In genomic region chr4:142236268-142236667, GRCh38 we compare ENCODE assay signal across 26 cellular contexts.
"Had no signal": no experiment of that assay in that cellular context is flagged by ENCODE, and none has a peak within 500 bp of the region (broad histone marks: within the 10 kb centered on the region; RNA-seq: fewer than 3 reads in every experiment).

No MANE protein-coding gene starts in this region.

- ATAC-seq: activated naive CD4-positive, alpha-beta T cell treated with anti-CD3 and anti-CD28 coated beads, Interleukin-2, amount 50 U/mL, for 72 hours; body of pancreas; gastrocnemius medialis; left ventricle myocardium superior; mucosa of descending colon; right cardiac atrium; stimulated activated naive CD8-positive, alpha-beta T cell treated with anti-CD3 and anti-CD28 coated beads, Interleukin-15, Interleukin-2, amounts not matched to agents 100 U/mL and 50 U/mL, for 24 hours had no signal

- H3K27ac Mint-ChIP-seq: activated CD4-positive, alpha-beta T cell treated with anti-CD3 and anti-CD28 coated beads, Interleukin-2, amount 10 ng/mL, durations not matched to agents 24 days and 14 days; endodermal cell; naive B cell; neural progenitor cell; progenitor cell of endocrine pancreas had no signal

- H3K9me3 ChIP-seq: body of pancreas, gastrocnemius medialis, mucosa of descending colon, tibial artery had no signal

- H3K9ac ChIP-seq: neural progenitor cell had no signal

- H3K27me3 Mint-ChIP-seq: activated CD4-positive, alpha-beta T cell treated with anti-CD3 and anti-CD28 coated beads, Interleukin-2, amount 10 ng/mL, durations not matched to agents 24 days and 14 days; naive B cell; progenitor cell of endocrine pancreas had no signal

- H3K36me3 Mint-ChIP-seq: naive B cell, neural progenitor cell had no signal

- H3K4me1 Mint-ChIP-seq: activated CD4-positive, alpha-beta T cell treated with anti-CD3 and anti-CD28 coated beads, Interleukin-2, amount 10 ng/mL, durations not matched to agents 24 days and 14 days; endodermal cell; naive B cell; neural progenitor cell had no signal

- DNase-seq: activated CD4-positive, alpha-beta T cell treated with anti-CD3 and anti-CD28 coated beads, Interleukin-2, amount 10 ng/mL, durations not matched to agents 24 days and 14 days; activated CD4-positive, CD25-positive, alpha-beta regulatory T cell; activated CD8-positive, alpha-beta memory T cell treated with anti-CD3 and anti-CD28 coated beads for 24 hours; activated CD8-positive, alpha-beta memory T cell treated with anti-CD3 and anti-CD28 coated beads, Interleukin-2, amount 50 U/mL, for 48 hours; activated effector memory CD4-positive, alpha-beta T cell treated with anti-CD3 and anti-CD28 coated beads, Interleukin-2, amount 50 U/mL, for 16 hours; activated T-cell treated with anti-CD3 and anti-CD28 coated beads, Interleukin-2, amount 50 U/mL, for 48 hours; amygdala; body of pancreas; caudate nucleus; endodermal cell; erythroblast; gastrocnemius medialis; head of caudate nucleus; left ventricle myocardium superior; mesenchymal stem cell; mucosa of descending colon; naive B cell; right cardiac atrium; stimulated activated naive CD8-positive, alpha-beta T cell treated with anti-CD3 and anti-CD28 coated beads, Interleukin-15, Interleukin-2, amounts not matched to agents 100 U/mL and 50 U/mL, for 24 hours; substantia nigra; T1000; tibial artery had no signal

- H3K36me3 ChIP-seq: gastrocnemius medialis, neural progenitor cell, tibial artery had no signal

- H3K4me2 ChIP-seq: neural progenitor cell had no signal

- H3K27ac ChIP-seq: body of pancreas, gastrocnemius medialis, neural progenitor cell, skin epidermis, tibial artery had no signal

- H3K9me3 Mint-ChIP-seq: activated CD4-positive, alpha-beta T cell treated with anti-CD3 and anti-CD28 coated beads, Interleukin-2, amount 10 ng/mL, durations not matched to agents 24 days and 14 days; activated naive CD4-positive, alpha-beta T cell treated with anti-CD3 and anti-CD28 coated beads, Interleukin-2, amount 50 U/mL, for 72 hours; endodermal cell; naive B cell; neural progenitor cell had no signal

- H3K4me3 Mint-ChIP-seq: activated CD4-positive, alpha-beta T cell treated with anti-CD3 and anti-CD28 coated beads, Interleukin-2, amount 10 ng/mL, durations not matched to agents 24 days and 14 days; endodermal cell; naive B cell; neural progenitor cell had no signal

- H2AFZ ChIP-seq: neural progenitor cell had no signal

- H3K4me3 ChIP-seq: body of pancreas, gastrocnemius medialis, mucosa of descending colon, neural progenitor cell, skin epidermis, tibial artery had no signal

- H3K4me1 ChIP-seq: body of pancreas, gastrocnemius medialis, neural progenitor cell, tibial artery had no signal

- H3K27me3 ChIP-seq: body of pancreas, gastrocnemius medialis, neural progenitor cell, tibial artery had no signal
